12 cellular contexts compared by ENCODE assay signal in the genomic region with DNA sequence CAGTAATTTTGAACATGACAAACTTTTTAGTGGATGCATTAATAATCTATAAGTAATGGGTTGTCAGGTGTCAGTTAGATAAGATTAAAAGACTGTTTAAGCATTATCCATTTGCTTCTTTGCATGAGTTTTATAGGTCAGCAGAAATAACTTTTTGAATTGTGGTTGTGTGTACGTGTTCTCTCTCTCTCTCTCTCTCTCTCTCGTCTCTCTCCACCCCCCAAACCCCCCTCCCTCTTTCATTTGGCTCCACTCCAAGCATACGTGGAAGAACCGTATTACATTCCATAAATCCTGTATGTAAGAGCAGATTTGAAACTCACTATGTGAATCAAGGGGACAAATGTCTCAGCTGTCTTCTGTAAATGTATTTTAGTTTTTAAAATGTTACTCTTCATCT.
DNase-seq lines count a peak whose midpoint lies in the region; ATAC-seq and TF ChIP-seq lines count a peak whose summit lies in the region.
"Had no signal": no experiment of that assay in that cellular context is flagged by ENCODE, and none has a peak within 500 bp of the region (broad histone marks: within the 10 kb centered on the region; RNA-seq: fewer than 3 reads in every experiment).

No MANE protein-coding gene starts in this region.

- H3K27ac ChIP-seq in left lung (peak overlapping the region; percentile 38 to 59), thoracic aorta (peak overlapping the region; percentile 65 to 82)

- TF ChIP-seq CTCF in choroid plexus epithelial cell (conservative IDR thresholded peaks at IDR 0.05; ENCODE audit: low read depth, low read length) = no peak
- no peak for TF ChIP-seq CTCF in left lung (IDR thresholded peaks at IDR 0.05)
- TF ChIP-seq CTCF in thoracic aorta (IDR thresholded peaks at IDR 0.05) = no peak

- peak; percentile 26 for ATAC-seq in left lung
- no peak for ATAC-seq in thoracic aorta (ENCODE audit: insufficient number of reproducible peaks, low FRiP score, low read depth)
- no peak for ATAC-seq in HG02870 (IDR thresholded peaks at IDR 0.05; ENCODE audit: unreplicated experiment)

- H3K4me1 ChIP-seq in left lung (peaks cover 17 to 27% of the 10 kb centered on the region in 2 donors), thoracic aorta (ENCODE audit: control insufficient read depth in 1 of 2, low read depth in 2 of 2) (peaks cover 8 to 52% of the 10 kb centered on the region in 2 donors)

- intact Hi-C loops in left lung (cut with DNase I) = no loop called here

- DNase-seq in NCI-H748 (lab: John Stamatoyannopoulos, UW; ENCODE audit: unreplicated experiment) = peak; percentile 39
- no peak for DNase-seq in NCI-H748 treated with DMSO at 0.1 percent for 48 hours (lab: John Stamatoyannopoulos, UW)
- peak; percentile 58 for DNase-seq in choroid plexus epithelial cell (ENCODE audit: low read depth)
- no peak for DNase-seq in left lung
- no peak for DNase-seq in thoracic aorta (ENCODE audit: low spot score)
- DNase-seq in activated T-cell treated with anti-CD3 and anti-CD28 coated beads, Interleukin-2, amount 50 U/mL, for 1 hour = no peak
- no peak for DNase-seq in middle frontal gyrus (ENCODE audit: extremely low spot score, low spot score)
- DNase-seq: GDM1, HCEC 1CT, MG63, T-helper 9 cell had no signal

- H3K4me3 ChIP-seq in choroid plexus epithelial cell (ENCODE audit: low read depth, low read length) (no peak overlapping the region), left lung (no peak overlapping the region), thoracic aorta (peak overlapping the region; percentile 66)
- H3K4me3 ChIP-seq: MG63 had no signal

- H3K36me3 ChIP-seq in left lung = no peaks in the 10 kb centered on the region
- no peaks in the 10 kb centered on the region for H3K36me3 ChIP-seq in thoracic aorta
- H3K36me3 ChIP-seq: MG63 had no signal

- H3K9me3 ChIP-seq in left lung (no peaks in the 10 kb centered on the region), thoracic aorta (no peaks in the 10 kb centered on the region)
- H3K9me3 ChIP-seq: MG63 had no signal

- peaks cover 0 to 11% of the 10 kb centered on the region in 2 donors for H3K27me3 ChIP-seq in left lung
- no peaks in the 10 kb centered on the region for H3K27me3 ChIP-seq in thoracic aorta (replicated peaks; ENCODE audit: insufficient read depth)
- H3K27me3 ChIP-seq: MG63 had no signal

Comparison
In these comparisons a context has a peak if more than half of its experiments do, and no peak if none do; other contexts are left out.
1. DNase-seq: peak in NCI-H748 (single experiment) and choroid plexus epithelial cell (single experiment); none in NCI-H748 treated with DMSO at 0.1 percent for 48 hours (single experiment), left lung (0 of 2), thoracic aorta (single experiment), activated T-cell treated with anti-CD3 and anti-CD28 coated beads, Interleukin-2, amount 50 U/mL, for 1 hour (single experiment) and middle frontal gyrus (single experiment).